ENCODE assay signal across 10 cellular contexts in genomic region chr1:25019351-25020172, GRCh38.
DNase-seq lines count a peak whose midpoint lies in the region; ATAC-seq, FAIRE-seq and TF ChIP-seq lines count a peak whose summit lies in the region.
"Had no signal": no experiment of that assay in that cellular context is flagged by ENCODE, and none has a peak within 500 bp of the region (broad histone marks: within the 10 kb centered on the region; RNA-seq: fewer than 3 reads in every experiment).

No MANE protein-coding gene starts in this region.

- H3K4me3 Mint-ChIP-seq in brain: peak overlapping the region in 1 of 5 experiments; percentile 68
- no peak overlapping the region for H3K4me3 Mint-ChIP-seq in osteocyte (ENCODE audit: unreplicated experiment)

- H3K4me1 Mint-ChIP-seq in brain: peaks cover 21% of the 10 kb centered on the region
- H3K4me1 Mint-ChIP-seq in osteocyte (ENCODE audit: unreplicated experiment): peaks cover 64% of the 10 kb centered on the region

- no peak for FAIRE-seq in D721Med (lab: Jason Lieb, UNC)

- ATAC-seq in GM19452 (IDR thresholded peaks at IDR 0.05; ENCODE audit: unreplicated experiment) (peak; percentile 44), HG03135 (IDR thresholded peaks at IDR 0.05; ENCODE audit: unreplicated experiment) (peak; percentile 46)

- peak overlapping the region; percentile 7 to 68 (median 32) for H3K27ac Mint-ChIP-seq in brain
- no peak overlapping the region for H3K27ac Mint-ChIP-seq in osteocyte (ENCODE audit: unreplicated experiment)

- H3K27me3 Mint-ChIP-seq in brain (peaks cover 4% of the 10 kb centered on the region), osteocyte (ENCODE audit: unreplicated experiment) (no peaks in the 10 kb centered on the region)

- in situ Hi-C loops in GM13976 (cut with MboI; ENCODE audit: low sequenced_read_pairs, unreplicated experiment): no loop called here

- no peak for TF ChIP-seq CTCF in GM13976 (IDR thresholded peaks at IDR 0.05; ENCODE audit: borderline replicate concordance, control extremely low read depth, extremely low read depth, insufficient read depth, missing control alignments)
- no peak for TF ChIP-seq CTCF in brain (conservative IDR thresholded peaks at IDR 0.05)
- no peak for TF ChIP-seq CTCF in D721Med (IDR thresholded peaks at IDR 0.05; ENCODE audit: insufficient read depth, missing control alignments)
- no peak for TF ChIP-seq CTCF in osteocyte (IDR thresholded peaks at IDR 0.05)

- H3K36me3 Mint-ChIP-seq in brain (no peaks in the 10 kb centered on the region), osteocyte (ENCODE audit: unreplicated experiment) (no peaks in the 10 kb centered on the region)

- DNase-seq in GM13976 (ENCODE audit: low spot score): peak; percentile 73
- DNase-seq in D721Med (ENCODE audit: insufficient read length, low spot score): no peak
- DNase-seq in ecto neural progenitor cell (ENCODE audit: low spot score): no peak
- no peak for DNase-seq in cerebellar nuclear complex (lab: John Stamatoyannopoulos, UW)
- no peak for DNase-seq in osteocyte (ENCODE audit: extremely low spot score, unreplicated experiment)
- DNase-seq: NCI-H2227 treated with DMSO at 0.1 percent for 48 hours, stomach had no signal

- peaks cover 0 to 15% (median 2%) of the 10 kb centered on the region in 5 experiments for H3K9me3 Mint-ChIP-seq in brain
- no peaks in the 10 kb centered on the region for H3K9me3 Mint-ChIP-seq in osteocyte (ENCODE audit: unreplicated experiment)
